In the genomic region with DNA sequence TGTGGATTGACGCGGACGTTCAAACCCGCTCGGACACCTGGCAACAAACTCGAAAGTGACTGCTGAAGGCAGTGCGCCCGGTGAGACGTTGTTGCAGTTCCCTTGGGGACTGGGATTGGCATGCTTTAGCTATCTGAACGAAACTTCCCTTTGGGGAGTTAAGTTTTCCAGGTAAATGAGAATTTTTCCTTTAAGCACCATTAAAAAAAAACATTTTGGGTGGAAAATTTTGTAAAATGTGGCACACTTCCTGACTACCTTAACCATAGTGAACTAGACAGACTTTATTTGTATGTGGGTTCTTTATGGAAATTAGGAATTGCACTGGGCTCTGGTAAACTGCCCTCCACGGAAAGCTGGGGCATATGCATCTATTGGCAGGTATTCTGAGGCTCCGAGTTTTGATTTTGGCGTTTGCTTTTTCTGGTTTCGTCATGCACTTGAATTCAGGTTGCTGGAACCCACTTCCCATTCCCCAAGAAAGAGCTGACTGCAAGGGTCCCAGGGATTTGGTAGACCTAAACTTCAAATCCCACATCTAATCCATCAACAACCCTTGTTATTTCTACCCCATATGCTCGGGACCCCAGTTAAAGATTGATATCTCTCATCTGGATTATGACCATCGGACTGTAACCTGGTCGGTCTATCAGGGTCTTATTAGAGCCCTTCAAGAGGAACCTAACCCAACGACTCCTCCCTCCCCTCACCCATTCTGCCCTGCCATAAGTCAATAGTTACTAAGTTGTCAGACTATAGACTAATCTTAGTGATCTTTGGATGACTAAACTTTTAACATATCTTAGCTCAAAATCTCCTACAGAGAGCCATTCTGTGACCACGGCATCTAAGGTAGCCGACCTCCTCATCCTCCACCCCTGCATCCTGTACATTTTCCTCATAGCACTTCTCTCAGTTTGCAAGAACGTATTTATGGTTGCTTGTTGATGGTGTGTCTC, we compare ENCODE assay signal across 8 cellular contexts. TPM values are rescaled to one million over a fixed set of nuclear protein-coding genes. Genes with fewer than 3 reads are reported as not detected.
A peak's percentile ranks its signal among the peaks of the same experiment; 100 is the strongest.
DNase-seq lines count a peak whose midpoint lies in the region; ATAC-seq and TF ChIP-seq lines count a peak whose summit lies in the region.

No MANE protein-coding gene starts in this region.

- peak overlapping the region; percentile 76 for H3K4me2 ChIP-seq in KMS-11

- peaks cover 8% of the 10 kb centered on the region for H3K36me3 Mint-ChIP-seq in mesothelial cell of epicardium

- no peak for TF ChIP-seq CTCF in C4-2B (conservative IDR thresholded peaks at IDR 0.05)
- TF ChIP-seq CTCF in KMS-11 (conservative IDR thresholded peaks at IDR 0.05; ENCODE audit: low read depth, low read length) = no peak
- no peak for TF ChIP-seq CTCF in brain microvascular endothelial cell (IDR thresholded peaks at IDR 0.05; ENCODE audit: low read depth, low read length, missing control alignments)
- no peak for TF ChIP-seq CTCF in mesothelial cell of epicardium (IDR thresholded peaks at IDR 0.05; ENCODE audit: unreplicated experiment)

- peak overlapping the region; percentile 66; the same call in 1 of the 2 replicates for H3K9ac ChIP-seq in KMS-11

- H3K27ac ChIP-seq in C4-2B (peak overlapping the region; percentile 91), KMS-11 (no peak overlapping the region), brain microvascular endothelial cell (peak overlapping the region; percentile 95), aorta (ENCODE audit: low read depth in 1 of 2, low read length in 2 of 2) (peak overlapping the region in 1 of 2 donors; percentile 24)

- no peaks in the 10 kb centered on the region for H3K27me3 Mint-ChIP-seq in mesothelial cell of epicardium (ENCODE audit: low read depth)

- H3K4me1 ChIP-seq in KMS-11 (ENCODE audit: low read depth, poor library complexity, severe bottlenecking) (peaks cover 15% of the 10 kb centered on the region), aorta (ENCODE audit: control insufficient read depth in 1 of 2, insufficient read depth in 2 of 2, low read length in 2 of 2) (no peaks in the 10 kb centered on the region)

- no peaks in the 10 kb centered on the region for H4K20me1 ChIP-seq in KMS-11 (ENCODE audit: insufficient read depth)

- intact Hi-C loops in aorta (cut with DNase I) = no loop called here

- no peaks in the 10 kb centered on the region for H3K9me3 Mint-ChIP-seq in mesothelial cell of epicardium

- no peaks in the 10 kb centered on the region for H3K27me3 ChIP-seq in KMS-11 (ENCODE audit: insufficient read depth, low read depth)
- H3K27me3 ChIP-seq in brain microvascular endothelial cell (replicated peaks) = no peaks in the 10 kb centered on the region
- H3K27me3 ChIP-seq in aorta (ENCODE audit: control insufficient read depth in 1 of 2, insufficient read depth in 2 of 2, low read length in 1 of 2) = no peaks in the 10 kb centered on the region

- H3K4me3 Mint-ChIP-seq in mesothelial cell of epicardium = peak overlapping the region; percentile 82

- DNase-seq in brain microvascular endothelial cell = no peak
- DNase-seq in mesothelial cell of epicardium (ENCODE audit: low spot score in 2 of 2, unreplicated experiment in 2 of 2) = no peak
- DNase-seq in aorta = peak in 1 of 2 donors; percentile 2
- no peak for DNase-seq in OCI-M2 (lab: John Stamatoyannopoulos, UW; ENCODE audit: unreplicated experiment)
- no peak for DNase-seq in NCI-H748 treated with DMSO at 0.1 percent for 48 hours (lab: John Stamatoyannopoulos, UW)

- H3K36me3 ChIP-seq in KMS-11 (ENCODE audit: insufficient read depth) = no peaks in the 10 kb centered on the region
- peaks cover 3% of the 10 kb centered on the region for H3K36me3 ChIP-seq in brain microvascular endothelial cell (replicated peaks)
- no peaks in the 10 kb centered on the region for H3K36me3 ChIP-seq in aorta (ENCODE audit: control insufficient read depth in 1 of 2, insufficient read depth in 2 of 2, low read length in 1 of 2)

- ATAC-seq in aorta (ENCODE audit: low FRiP score) (no peak), GM19397 (IDR thresholded peaks at IDR 0.05; ENCODE audit: unreplicated experiment) (no peak)

- peaks cover 5% of the 10 kb centered on the region; the same call in 1 of the 2 replicates for H3K79me2 ChIP-seq in KMS-11 (ENCODE audit: insufficient read depth, low read depth)

- H3K27ac Mint-ChIP-seq in mesothelial cell of epicardium = peak overlapping the region; percentile 97

- in situ Hi-C loops in brain microvascular endothelial cell (cut with HindIII; ENCODE audit: low pct_ligation_motif_present, low sequenced_read_pairs) = no loop called here

- H3K9me3 ChIP-seq in aorta (ENCODE audit: control insufficient read depth, low read length) = no peaks in the 10 kb centered on the region

- WGBS in aorta, 2 donors = 30 to 31% methylated on average over 21 of the region's 21 CpGs

- no peak overlapping the region for H3K4me3 ChIP-seq in KMS-11 (IDR thresholded peaks at IDR 0.05; ENCODE audit: insufficient read depth, low read depth, low read length)
- H3K4me3 ChIP-seq in brain microvascular endothelial cell (ENCODE audit: low read depth, low read length) = peak overlapping the region; percentile 97
- H3K4me3 ChIP-seq in aorta (ENCODE audit: low read length in 2 of 2) = peak overlapping the region; percentile 43 to 72

- H2AFZ ChIP-seq in KMS-11 (ENCODE audit: low read depth) = peak overlapping the region; percentile 88

- H3K4me1 Mint-ChIP-seq in mesothelial cell of epicardium = peaks cover 67% of the 10 kb centered on the region

RNA-seq across cellular contexts. Expression of gene DYNLT1, which starts 0.8 kb away (rescaled TPM):
- total RNA-seq in mesothelial cell of epicardium = 142 to 148 TPM (median 145 TPM) in 3 replicates
- total RNA-seq in aorta = 10 to 100 TPM; 78.6 to 87.6 TPM
- 100 to 1,000 TPM in 1 of 2 donors, 10 to 100 TPM in 1; 92.9 to 211 TPM for polyA plus RNA-seq in aorta

RNA-seq across cellular contexts. Expression of gene SYTL3, which starts 4.5 kb away (rescaled TPM):
- total RNA-seq in mesothelial cell of epicardium (5.4 to 6.1 TPM (median 5.5 TPM) in 3 replicates), aorta (1 to 10 TPM; 3.9 to 4.7 TPM)
- polyA plus RNA-seq in aorta = 1 to 10 TPM in 1 of 2 donors, under 1 TPM in 1; 0.64 to 1.0 TPM
